ENCODE assay signal across 3 cellular contexts in genomic region chr19:29176981-29177754, GRCh38.
TF ChIP-seq lines count a peak whose summit lies in the region.

No MANE protein-coding gene starts in this region.

TF ChIP-seq in A549, 52 proteins besides CTCF, POLR2A, EP300 and RAD21:
- TF ChIP-seq ZFP36 (IDR thresholded peaks at IDR 0.05; ENCODE audit: borderline replicate concordance, partially characterized antibody), result no peak
- no peak for TF ChIP-seq RFX5 (IDR thresholded peaks at IDR 0.05)
- no peak for TF ChIP-seq ELK1 (IDR thresholded peaks at IDR 0.05; ENCODE audit: low read depth, low read length)
- no peak for TF ChIP-seq USF2 (IDR thresholded peaks at IDR 0.05)
- TF ChIP-seq JUN (IDR thresholded peaks at IDR 0.05), result no peak
- TF ChIP-seq RARB (CRISPR knock-in tag; IDR thresholded peaks at IDR 0.05), result no peak
- no peak for TF ChIP-seq MAZ (IDR thresholded peaks at IDR 0.05; ENCODE audit: borderline replicate concordance, low read depth, low read length)
- TF ChIP-seq RNF2 (IDR thresholded peaks at IDR 0.05; ENCODE audit: borderline replicate concordance, low read depth), result no peak
- TF ChIP-seq CBX8 (IDR thresholded peaks at IDR 0.05), result no peak
- TF ChIP-seq RCOR1 (IDR thresholded peaks at IDR 0.05; ENCODE audit: low read depth, low read length), result no peak
- no peak for TF ChIP-seq SREBF2 (IDR thresholded peaks at IDR 0.05)

TF ChIP-seq in HEK293, 187 proteins besides CTCF, POLR2A, EP300 and RAD21:
- TF ChIP-seq GLI2 (tag by site-specific recombination; IDR thresholded peaks at IDR 0.05; ENCODE audit: borderline replicate concordance, low read depth) (no peak), KLF17 (tag by site-specific recombination; IDR thresholded peaks at IDR 0.05) (no peak), ZNF785 (tag by site-specific recombination; IDR thresholded peaks at IDR 0.05) (no peak), ATF2 (tag by site-specific recombination; IDR thresholded peaks at IDR 0.05; ENCODE audit: low read depth) (peak; percentile 65), GLI4 (tag by site-specific recombination; IDR thresholded peaks at IDR 0.05) (no peak), ZNF18 (tag by site-specific recombination; IDR thresholded peaks at IDR 0.05) (no peak), SETDB1 (IDR thresholded peaks at IDR 0.05; ENCODE audit: insufficient read length, low read length) (peak; percentile 44), ZBTB21 (tag by site-specific recombination; IDR thresholded peaks at IDR 0.05) (no peak), ZNF426 (tag by site-specific recombination; IDR thresholded peaks at IDR 0.05) (no peak), HOXC10 (CRISPR knock-in tag; IDR thresholded peaks at IDR 0.05) (no peak), ZNF202 (tag by site-specific recombination; IDR thresholded peaks at IDR 0.05; ENCODE audit: borderline replicate concordance) (no peak), ZNF521 (tag by site-specific recombination; IDR thresholded peaks at IDR 0.05) (no peak), YY1 (tag by site-specific recombination; IDR thresholded peaks at IDR 0.05) (no peak), HIC1 (tag by site-specific recombination; IDR thresholded peaks at IDR 0.05) (no peak), BCL11B (tag by site-specific recombination; IDR thresholded peaks at IDR 0.05; ENCODE audit: low read depth) (no peak), ZSCAN16 (tag by site-specific recombination; IDR thresholded peaks at IDR 0.05) (no peak)

TF ChIP-seq in GM12878, 131 proteins besides CTCF, POLR2A, EP300 and RAD21 (continued from another document):
- no peak for TF ChIP-seq ELK1 (IDR thresholded peaks at IDR 0.05; ENCODE audit: low read depth, low read length)
- TF ChIP-seq RFX5 (IDR thresholded peaks at IDR 0.05; ENCODE audit: low read depth, low read length), result no peak
- TF ChIP-seq NRF1 (conservative IDR thresholded peaks at IDR 0.05; ENCODE audit: low read depth, low read length), result no peak
- no peak for TF ChIP-seq HDGF (IDR thresholded peaks at IDR 0.05)
- peak; percentile 90; the same call in 1 of the 2 replicates for TF ChIP-seq CBX3 (IDR thresholded peaks at IDR 0.05; ENCODE audit: borderline replicate concordance, low read depth)
